Comparison of ENCODE assay signal across 12 cellular contexts in genomic region chr3:66478923-66479322, GRCh38. TPM values are rescaled to one million over a fixed set of nuclear protein-coding genes. Genes with fewer than 3 reads are reported as not detected.
DNase-seq lines count a peak whose midpoint lies in the region; ATAC-seq and TF ChIP-seq lines count a peak whose summit lies in the region.
"Had no signal": no experiment of that assay in that cellular context is flagged by ENCODE, and none has a peak within 500 bp of the region (broad histone marks: within the 10 kb centered on the region; RNA-seq: fewer than 3 reads in every experiment).

No MANE protein-coding gene starts in this region.

- no peak for TF ChIP-seq POLR2A in Peyer's patch (IDR thresholded peaks at IDR 0.05)

- H3K27me3 Mint-ChIP-seq in CD4-positive, CD25-positive, alpha-beta regulatory T cell = no peaks in the 10 kb centered on the region

- TF ChIP-seq CTCF in KMS-11 (conservative IDR thresholded peaks at IDR 0.05; ENCODE audit: low read depth, low read length) (no peak), ascending aorta (IDR thresholded peaks at IDR 0.05) (no peak), neural cell (IDR thresholded peaks at IDR 0.05; ENCODE audit: poor library complexity, severe bottlenecking) (no peak), Peyer's patch (IDR thresholded peaks at IDR 0.05) (no peak)

- H3K79me2 ChIP-seq in KMS-11 (ENCODE audit: insufficient read depth, low read depth) = peaks cover 100% of the 10 kb centered on the region
- peaks cover 62% of the 10 kb centered on the region for H3K79me2 ChIP-seq in neural cell (replicated peaks; ENCODE audit: insufficient read depth, low read length)

- peaks cover 12% of the 10 kb centered on the region for H4K20me1 ChIP-seq in KMS-11 (ENCODE audit: insufficient read depth)
- no peaks in the 10 kb centered on the region for H4K20me1 ChIP-seq in neural cell (ENCODE audit: insufficient read depth)

- peaks cover 0 to 1% (median 0%) of the 10 kb centered on the region in 7 donors for H3K9me3 Mint-ChIP-seq in CD4-positive, CD25-positive, alpha-beta regulatory T cell

- peak; percentile 9 for TF ChIP-seq RAD21 in neural cell (conservative IDR thresholded peaks at IDR 0.05)

- peaks cover 12 to 60% (median 19%) of the 10 kb centered on the region in 4 donors for H3K4me1 Mint-ChIP-seq in CD4-positive, CD25-positive, alpha-beta regulatory T cell

- no peaks in the 10 kb centered on the region for H3K9me2 ChIP-seq in neural cell (ENCODE audit: insufficient read depth, low read length)

- H3K27ac Mint-ChIP-seq in CD4-positive, CD25-positive, alpha-beta regulatory T cell = peak overlapping the region; percentile 7 to 28 (median 12)

- H3K27me3 ChIP-seq in CD4-positive, CD25-positive, alpha-beta regulatory T cell (ENCODE audit: control insufficient read depth, insufficient read depth, low read length) = no peaks in the 10 kb centered on the region
- H3K27me3 ChIP-seq in KMS-11 (ENCODE audit: insufficient read depth, low read depth) (no peaks in the 10 kb centered on the region), ascending aorta (no peaks in the 10 kb centered on the region), neural cell (ENCODE audit: insufficient read depth, low read depth, low read length) (no peaks in the 10 kb centered on the region), Peyer's patch (no peaks in the 10 kb centered on the region)
- H3K27me3 ChIP-seq: BE2C had no signal

- peaks cover 92% of the 10 kb centered on the region for H3K4me1 ChIP-seq in CD4-positive, CD25-positive, alpha-beta regulatory T cell (ENCODE audit: control insufficient read depth, insufficient read depth, low read length, poor library complexity, severe bottlenecking)
- H3K4me1 ChIP-seq in KMS-11 (ENCODE audit: low read depth, poor library complexity, severe bottlenecking) (peaks cover 95% of the 10 kb centered on the region), ascending aorta (peaks cover 22 to 83% of the 10 kb centered on the region in 2 donors), Peyer's patch (peaks cover 13 to 99% (median 17%) of the 10 kb centered on the region in 4 donors)
- H3K4me1 ChIP-seq: BE2C had no signal

- peaks cover 11% of the 10 kb centered on the region for H3K36me3 Mint-ChIP-seq in CD4-positive, CD25-positive, alpha-beta regulatory T cell

- no peaks in the 10 kb centered on the region for H3K36me3 ChIP-seq in CD4-positive, CD25-positive, alpha-beta regulatory T cell (ENCODE audit: control insufficient read depth, insufficient read depth, low read length)
- H3K36me3 ChIP-seq in KMS-11 (ENCODE audit: insufficient read depth) (no peaks in the 10 kb centered on the region), ascending aorta (no peaks in the 10 kb centered on the region), neural cell (ENCODE audit: insufficient read depth, low read length) (no peaks in the 10 kb centered on the region), Peyer's patch (no peaks in the 10 kb centered on the region)
- H3K36me3 ChIP-seq: BE2C had no signal

- peak overlapping the region in 2 of 4 donors; percentile 12 to 46 for H3K4me3 Mint-ChIP-seq in CD4-positive, CD25-positive, alpha-beta regulatory T cell

- H3K9me3 ChIP-seq in CD4-positive, CD25-positive, alpha-beta regulatory T cell (ENCODE audit: control insufficient read depth in 2 of 2, low read length in 2 of 2) = peaks cover 0 to 3% of the 10 kb centered on the region in 2 experiments
- H3K9me3 ChIP-seq in ascending aorta (no peaks in the 10 kb centered on the region), neural cell (ENCODE audit: low read length) (no peaks in the 10 kb centered on the region), Peyer's patch (no peaks in the 10 kb centered on the region)
- H3K9me3 ChIP-seq: BE2C had no signal

- intact Hi-C loops in ascending aorta (cut with DNase I) = no loop called here

- no peak for DNase-seq in CD4-positive, CD25-positive, alpha-beta regulatory T cell
- DNase-seq in ascending aorta (ENCODE audit: low spot score in 2 of 2) (no peak), HK-2 (ENCODE audit: unreplicated experiment) (no peak), NCI-H345 (lab: John Stamatoyannopoulos, UW) (no peak), Peyer's patch (no peak), Kasumi-1 (lab: John Stamatoyannopoulos, UW) (no peak)
- DNase-seq: BE2C; left cardiac atrium; NCI-H1436 treated with DMSO at 0.1 percent for 48 hours; NK-92 treated with Interleukin-12 subunit alpha and Interleukin-12 subunit beta, amount 100 ng/mL, for 24 hours had no signal

- H3K4me3 ChIP-seq in CD4-positive, CD25-positive, alpha-beta regulatory T cell (ENCODE audit: low read depth, low read length) = peak overlapping the region; percentile 17
- H3K4me3 ChIP-seq in KMS-11 (IDR thresholded peaks at IDR 0.05; ENCODE audit: insufficient read depth, low read depth, low read length) = no peak overlapping the region
- H3K4me3 ChIP-seq in ascending aorta = no peak overlapping the region
- peak overlapping the region; percentile 6 for H3K4me3 ChIP-seq in neural cell (ENCODE audit: low read length)
- no peak overlapping the region for H3K4me3 ChIP-seq in Peyer's patch

- H3K4me2 ChIP-seq in KMS-11 (peak overlapping the region; percentile 97), neural cell (ENCODE audit: low read length) (no peak overlapping the region)

- peak; percentile 50 for TF ChIP-seq EP300 in neural cell (conservative IDR thresholded peaks at IDR 0.05; ENCODE audit: poor library complexity, severe bottlenecking)

- no peak for ATAC-seq in CD4-positive, CD25-positive, alpha-beta regulatory T cell (ENCODE audit: low read depth in 2 of 2)
- ATAC-seq: left cardiac atrium had no signal

- H3F3A ChIP-seq in neural cell (ENCODE audit: insufficient read depth, low read length, poor library complexity, severe bottlenecking) = no peaks in the 10 kb centered on the region

- no peak overlapping the region for H3K9ac ChIP-seq in KMS-11
- H3K9ac ChIP-seq in neural cell (ENCODE audit: low read length) = no peak overlapping the region

- H2AFZ ChIP-seq in KMS-11 (ENCODE audit: low read depth) (no peak overlapping the region), neural cell (ENCODE audit: low read depth, low read length) (no peak overlapping the region)

- H3K27ac ChIP-seq in CD4-positive, CD25-positive, alpha-beta regulatory T cell (ENCODE audit: insufficient read depth, low read length, poor library complexity, severe bottlenecking) = no peak overlapping the region
- H3K27ac ChIP-seq in KMS-11 = no peak overlapping the region
- H3K27ac ChIP-seq in ascending aorta = peak overlapping the region; percentile 22 to 90
- peak overlapping the region; percentile 37 for H3K27ac ChIP-seq in neural cell (ENCODE audit: low read length)
- H3K27ac ChIP-seq in Peyer's patch = peak overlapping the region in 2 of 4 donors; percentile 25 to 26

TF ChIP-seq in neural cell, 6 proteins besides CTCF, POLR2A, EP300 and RAD21:
- TF ChIP-seq SMC3 (conservative IDR thresholded peaks at IDR 0.05; ENCODE audit: poor library complexity) (no peak), REST (IDR thresholded peaks at IDR 0.05; ENCODE audit: borderline replicate concordance) (no peak), TAF1 (IDR thresholded peaks at IDR 0.05; ENCODE audit: low read depth) (no peak), MXI1 (conservative IDR thresholded peaks at IDR 0.05; ENCODE audit: poor library complexity, severe bottlenecking) (no peak)

RNA-seq across cellular contexts. Expression of gene LRIG1, which starts 21.9 kb away (rescaled TPM):
- total RNA-seq in CD4-positive, CD25-positive, alpha-beta regulatory T cell = 81.3 TPM
- 10 to 100 TPM; 46.7 to 67.6 (median 64.4) TPM for polyA plus RNA-seq in CD4-positive, CD25-positive, alpha-beta regulatory T cell
- total RNA-seq in ascending aorta (62.3 TPM), Peyer's patch (10 to 100 TPM; 28.5 to 65.2 (median 59.2) TPM)
- polyA plus RNA-seq in neural cell = 7.0 and 7.1 TPM in 2 replicates
- polyA minus RNA-seq in neural cell = 8.5 and 11.4 TPM in 2 replicates

Comparison
In these comparisons a context has a peak if more than half of its experiments do, and no peak if none do; other contexts are left out.
1. H3K27ac ChIP-seq: peak in ascending aorta (2 of 2) and neural cell (single experiment); none in CD4-positive, CD25-positive, alpha-beta regulatory T cell (single experiment) and KMS-11 (single experiment).
2. H3K4me3 ChIP-seq: peak in CD4-positive, CD25-positive, alpha-beta regulatory T cell (single experiment) and neural cell (single experiment); none in KMS-11 (single experiment), ascending aorta (0 of 2) and Peyer's patch (0 of 4).